ENCODE assay signal across 1 cellular context in the genomic region with DNA sequence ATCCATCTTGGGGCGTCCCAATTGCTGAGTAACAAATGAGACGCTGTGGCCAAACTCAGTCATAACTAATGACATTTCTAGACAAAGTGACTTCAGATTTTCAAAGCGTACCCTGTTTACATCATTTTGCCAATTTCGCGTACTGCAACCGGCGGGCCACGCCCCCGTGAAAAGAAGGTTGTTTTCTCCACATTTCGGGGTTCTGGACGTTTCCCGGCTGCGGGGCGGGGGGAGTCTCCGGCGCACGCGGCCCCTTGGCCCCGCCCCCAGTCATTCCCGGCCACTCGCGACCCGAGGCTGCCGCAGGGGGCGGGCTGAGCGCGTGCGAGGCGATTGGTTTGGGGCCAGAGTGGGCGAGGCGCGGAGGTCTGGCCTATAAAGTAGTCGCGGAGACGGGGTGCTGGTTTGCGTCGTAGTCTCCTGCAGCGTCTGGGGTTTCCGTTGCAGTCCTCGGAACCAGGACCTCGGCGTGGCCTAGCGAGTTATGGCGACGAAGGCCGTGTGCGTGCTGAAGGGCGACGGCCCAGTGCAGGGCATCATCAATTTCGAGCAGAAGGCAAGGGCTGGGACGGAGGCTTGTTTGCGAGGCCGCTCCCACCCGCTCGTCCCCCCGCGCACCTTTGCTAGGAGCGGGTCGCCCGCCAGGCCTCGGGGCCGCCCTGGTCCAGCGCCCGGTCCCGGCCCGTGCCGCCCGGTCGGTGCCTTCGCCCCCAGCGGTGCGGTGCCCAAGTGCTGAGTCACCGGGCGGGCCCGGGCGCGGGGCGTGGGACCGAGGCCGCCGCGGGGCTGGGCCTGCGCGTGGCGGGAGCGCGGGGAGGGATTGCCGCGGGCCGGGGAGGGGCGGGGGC.
TF ChIP-seq lines count a peak whose summit lies in the region.

TSS of gene SOD1 (plus strand) at position 408 of the 848 bp plus-strand sequence. CDS start at position 485, 77 bp downstream.

TF ChIP-seq in HepG2, 621 proteins besides CTCF, POLR2A, EP300 and RAD21 (continued from another document and continues in another):
- TF ChIP-seq ZNF513 (CRISPR knock-in tag; conservative IDR thresholded peaks at IDR 0.05) (no peak), MAFK (conservative IDR thresholded peaks at IDR 0.05 in 1 of 2, IDR thresholded peaks at IDR 0.05 in 1 of 2; ENCODE audit: low read length in 2 of 2) (no peak), ZNF678 (CRISPR knock-in tag; IDR thresholded peaks at IDR 0.05) (peak; percentile 56; the same call in 1 of the 2 replicates), ZNF619 (CRISPR knock-in tag; IDR thresholded peaks at IDR 0.05) (peak; percentile 81; the same call in 1 of the 2 replicates), PPARG (CRISPR knock-in tag; conservative IDR thresholded peaks at IDR 0.05) (0 out of 2 replicates have a peak, but pooled peaks have one; percentile 26), ZNF605 (CRISPR knock-in tag; IDR thresholded peaks at IDR 0.05) (peak; percentile 92), ZNF451 (CRISPR knock-in tag; IDR thresholded peaks at IDR 0.05) (no peak; the same call in 1 of the 2 replicates), HNRNPK (IDR thresholded peaks at IDR 0.05; ENCODE audit: low read depth, low read length, poor library complexity, severe bottlenecking) (no peak), ZNF839 (CRISPR knock-in tag; IDR thresholded peaks at IDR 0.05; ENCODE audit: borderline replicate concordance) (0 out of 2 replicates have a peak, but pooled peaks have one; percentile 38), ZSCAN30 (CRISPR knock-in tag; IDR thresholded peaks at IDR 0.05) (no peak), TCF7 (IDR thresholded peaks at IDR 0.05; ENCODE audit: low read depth) (no peak), CBX1 (IDR thresholded peaks at IDR 0.05; ENCODE audit: low read depth) (peak; percentile 95), RNF2 (conservative IDR thresholded peaks at IDR 0.05; ENCODE audit: low read depth) (peak; percentile 70; the same call in 1 of the 2 replicates), ZMYM2 (CRISPR knock-in tag; IDR thresholded peaks at IDR 0.05) (no peak), SSRP1 (CRISPR knock-in tag; IDR thresholded peaks at IDR 0.05) (no peak), ZNF331 (CRISPR knock-in tag; IDR thresholded peaks at IDR 0.05) (peak; percentile 3; the same call in 1 of the 2 replicates), SRSF9 (IDR thresholded peaks at IDR 0.05; ENCODE audit: borderline replicate concordance, insufficient read depth, low read depth, low read length, poor library complexity, severe bottlenecking) (no peak), NFE2L2 (IDR thresholded peaks at IDR 0.05; ENCODE audit: low read length) (no peak), SIN3A (IDR thresholded peaks at IDR 0.05; ENCODE audit: borderline replicate concordance, low read depth, low read length) (peak; percentile 87; the same call in 1 of the 2 replicates), PLSCR1 (CRISPR knock-in tag; IDR thresholded peaks at IDR 0.05; ENCODE audit: borderline replicate concordance) (no peak), JDP2 (CRISPR knock-in tag; IDR thresholded peaks at IDR 0.05; ENCODE audit: borderline replicate concordance) (no peak), REL (CRISPR knock-in tag; conservative IDR thresholded peaks at IDR 0.05) (0 out of 2 replicates have a peak, but pooled peaks have one; percentile 72), ZNF746 (CRISPR knock-in tag; IDR thresholded peaks at IDR 0.05) (peak; percentile 67; the same call in 1 of the 2 replicates), RFX5 (IDR thresholded peaks at IDR 0.05; ENCODE audit: low read depth, low read length) (no peak), ZNF501 (CRISPR knock-in tag; IDR thresholded peaks at IDR 0.05) (peak; percentile 71; the same call in 1 of the 2 replicates), NR2F2 (IDR thresholded peaks at IDR 0.05; ENCODE audit: borderline replicate concordance, low read depth) (no peak; the same call in 1 of the 2 replicates), MTF1 (CRISPR knock-in tag; IDR thresholded peaks at IDR 0.05) (no peak), ATM (IDR thresholded peaks at IDR 0.05; ENCODE audit: borderline replicate concordance) (no peak), CBX2 (IDR thresholded peaks at IDR 0.05; ENCODE audit: low read depth, low read length) (no peak), CBX2 (CRISPR knock-in tag; IDR thresholded peaks at IDR 0.05; ENCODE audit: low read depth) (peak; percentile 74; the same call in 1 of the 2 replicates), ZSCAN12 (CRISPR knock-in tag; IDR thresholded peaks at IDR 0.05) (no peak), U2AF2 (IDR thresholded peaks at IDR 0.05; ENCODE audit: low read depth, low read length) (no peak), E2F5 (CRISPR knock-in tag; conservative IDR thresholded peaks at IDR 0.05) (no peak), FOXC1 (CRISPR knock-in tag; IDR thresholded peaks at IDR 0.05; ENCODE audit: borderline replicate concordance) (0 out of 2 replicates have a peak, but pooled peaks have one; percentile 53), ZNF225 (CRISPR knock-in tag; IDR thresholded peaks at IDR 0.05) (peak; percentile 91), HINFP (CRISPR knock-in tag; IDR thresholded peaks at IDR 0.05; ENCODE audit: low read depth) (peak; percentile 76), HOMEZ (CRISPR knock-in tag; IDR thresholded peaks at IDR 0.05; ENCODE audit: low read depth) (peak; percentile 38; the same call in 1 of the 2 replicates), ZNF674 (CRISPR knock-in tag; IDR thresholded peaks at IDR 0.05; ENCODE audit: low read depth) (peak; percentile 73; the same call in 1 of the 2 replicates), ISX (CRISPR knock-in tag; conservative IDR thresholded peaks at IDR 0.05) (0 out of 2 replicates have a peak, but pooled peaks have one; percentile 36), NCOA5 (CRISPR knock-in tag; IDR thresholded peaks at IDR 0.05) (no peak; the same call in 1 of the 2 replicates), ETS1 (CRISPR knock-in tag; IDR thresholded peaks at IDR 0.05) (0 out of 2 replicates have a peak, but pooled peaks have one; percentile 22), ZSCAN22 (CRISPR knock-in tag; IDR thresholded peaks at IDR 0.05) (0 out of 2 replicates have a peak, but pooled peaks have one; percentile 54), ZNF614 (CRISPR knock-in tag; IDR thresholded peaks at IDR 0.05; ENCODE audit: borderline replicate concordance) (peak; percentile 32; the same call in 1 of the 2 replicates), JUNB (CRISPR knock-in tag; IDR thresholded peaks at IDR 0.05; ENCODE audit: borderline replicate concordance) (peak; percentile 65; the same call in 1 of the 2 replicates), KLF16 (CRISPR knock-in tag; IDR thresholded peaks at IDR 0.05) (peak in 1 of 2 experiments; percentile 78; a peak in 2 of 4 replicates), ZNF350 (CRISPR knock-in tag; IDR thresholded peaks at IDR 0.05; ENCODE audit: borderline replicate concordance, low read depth) (no peak; the same call in 1 of the 2 replicates)
- TF ChIP-seq, protein P1, sequence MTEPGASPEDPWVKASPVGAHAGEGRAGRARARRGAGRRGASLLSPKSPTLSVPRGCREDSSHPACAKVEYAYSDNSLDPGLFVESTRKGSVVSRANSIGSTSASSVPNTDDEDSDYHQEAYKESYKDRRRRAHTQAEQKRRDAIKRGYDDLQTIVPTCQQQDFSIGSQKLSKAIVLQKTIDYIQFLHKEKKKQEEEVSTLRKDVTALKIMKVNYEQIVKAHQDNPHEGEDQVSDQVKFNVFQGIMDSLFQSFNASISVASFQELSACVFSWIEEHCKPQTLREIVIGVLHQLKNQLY (CRISPR knock-in tag; IDR thresholded peaks at IDR 0.05): no peak
- TF ChIP-seq, protein P2, sequence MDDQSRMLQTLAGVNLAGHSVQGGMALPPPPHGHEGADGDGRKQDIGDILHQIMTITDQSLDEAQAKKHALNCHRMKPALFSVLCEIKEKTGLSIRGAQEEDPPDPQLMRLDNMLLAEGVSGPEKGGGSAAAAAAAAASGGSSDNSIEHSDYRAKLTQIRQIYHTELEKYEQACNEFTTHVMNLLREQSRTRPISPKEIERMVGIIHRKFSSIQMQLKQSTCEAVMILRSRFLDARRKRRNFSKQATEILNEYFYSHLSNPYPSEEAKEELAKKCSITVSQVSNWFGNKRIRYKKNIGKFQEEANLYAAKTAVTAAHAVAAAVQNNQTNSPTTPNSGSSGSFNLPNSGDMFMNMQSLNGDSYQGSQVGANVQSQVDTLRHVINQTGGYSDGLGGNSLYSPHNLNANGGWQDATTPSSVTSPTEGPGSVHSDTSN (CRISPR knock-in tag; IDR thresholded peaks at IDR 0.05; ENCODE audit: borderline replicate concordance): no peak
- TF ChIP-seq, protein P3, sequence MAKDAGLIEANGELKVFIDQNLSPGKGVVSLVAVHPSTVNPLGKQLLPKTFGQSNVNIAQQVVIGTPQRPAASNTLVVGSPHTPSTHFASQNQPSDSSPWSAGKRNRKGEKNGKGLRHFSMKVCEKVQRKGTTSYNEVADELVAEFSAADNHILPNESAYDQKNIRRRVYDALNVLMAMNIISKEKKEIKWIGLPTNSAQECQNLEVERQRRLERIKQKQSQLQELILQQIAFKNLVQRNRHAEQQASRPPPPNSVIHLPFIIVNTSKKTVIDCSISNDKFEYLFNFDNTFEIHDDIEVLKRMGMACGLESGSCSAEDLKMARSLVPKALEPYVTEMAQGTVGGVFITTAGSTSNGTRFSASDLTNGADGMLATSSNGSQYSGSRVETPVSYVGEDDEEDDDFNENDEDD (CRISPR knock-in tag; IDR thresholded peaks at IDR 0.05; ENCODE audit: borderline replicate concordance): peak; percentile 66; the same call in 1 of the 2 replicates
- TF ChIP-seq, protein P4, sequence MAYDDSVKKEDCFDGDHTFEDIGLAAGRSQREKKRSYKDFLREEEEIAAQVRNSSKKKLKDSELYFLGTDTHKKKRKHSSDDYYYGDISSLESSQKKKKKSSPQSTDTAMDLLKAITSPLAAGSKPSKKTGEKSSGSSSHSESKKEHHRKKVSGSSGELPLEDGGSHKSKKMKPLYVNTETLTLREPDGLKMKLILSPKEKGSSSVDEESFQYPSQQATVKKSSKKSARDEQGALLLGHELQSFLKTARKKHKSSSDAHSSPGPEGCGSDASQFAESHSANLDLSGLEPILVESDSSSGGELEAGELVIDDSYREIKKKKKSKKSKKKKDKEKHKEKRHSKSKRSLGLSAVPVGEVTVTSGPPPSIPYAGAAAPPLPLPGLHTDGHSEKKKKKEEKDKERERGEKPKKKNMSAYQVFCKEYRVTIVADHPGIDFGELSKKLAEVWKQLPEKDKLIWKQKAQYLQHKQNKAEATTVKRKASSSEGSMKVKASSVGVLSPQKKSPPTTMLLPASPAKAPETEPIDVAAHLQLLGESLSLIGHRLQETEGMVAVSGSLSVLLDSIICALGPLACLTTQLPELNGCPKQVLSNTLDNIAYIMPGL (CRISPR knock-in tag; IDR thresholded peaks at IDR 0.05; ENCODE audit: borderline replicate concordance in 1 of 2, low read depth in 1 of 2): peak; percentile 67 to 79; a peak in 3 of 4 replicates
